1 cellular context compared by ENCODE assay signal in the genomic region with DNA sequence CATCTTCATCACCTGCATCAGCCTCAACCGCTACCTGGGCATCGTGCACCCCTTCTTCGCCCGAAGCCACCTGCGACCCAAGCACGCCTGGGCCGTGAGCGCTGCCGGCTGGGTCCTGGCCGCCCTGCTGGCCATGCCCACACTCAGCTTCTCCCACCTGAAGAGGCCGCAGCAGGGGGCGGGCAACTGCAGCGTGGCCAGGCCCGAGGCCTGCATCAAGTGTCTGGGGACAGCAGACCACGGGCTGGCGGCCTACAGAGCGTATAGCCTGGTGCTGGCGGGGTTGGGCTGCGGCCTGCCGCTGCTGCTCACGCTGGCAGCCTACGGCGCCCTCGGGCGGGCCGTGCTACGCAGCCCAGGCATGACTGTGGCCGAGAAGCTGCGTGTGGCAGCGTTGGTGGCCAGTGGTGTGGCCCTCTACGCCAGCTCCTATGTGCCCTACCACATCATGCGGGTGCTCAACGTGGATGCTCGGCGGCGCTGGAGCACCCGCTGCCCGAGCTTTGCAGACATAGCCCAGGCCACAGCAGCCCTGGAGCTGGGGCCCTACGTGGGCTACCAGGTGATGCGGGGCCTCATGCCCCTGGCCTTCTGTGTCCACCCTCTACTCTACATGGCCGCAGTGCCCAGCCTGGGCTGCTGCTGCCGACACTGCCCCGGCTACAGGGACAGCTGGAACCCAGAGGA.
A peak's percentile ranks its signal among the peaks of the same experiment; 100 is the strongest.
TF ChIP-seq lines count a peak whose summit lies in the region.

No MANE protein-coding gene starts in this region.

TF ChIP-seq in HEK293, 187 proteins besides CTCF, POLR2A, EP300 and RAD21 (continued from another document):
- TF ChIP-seq, protein P1, sequence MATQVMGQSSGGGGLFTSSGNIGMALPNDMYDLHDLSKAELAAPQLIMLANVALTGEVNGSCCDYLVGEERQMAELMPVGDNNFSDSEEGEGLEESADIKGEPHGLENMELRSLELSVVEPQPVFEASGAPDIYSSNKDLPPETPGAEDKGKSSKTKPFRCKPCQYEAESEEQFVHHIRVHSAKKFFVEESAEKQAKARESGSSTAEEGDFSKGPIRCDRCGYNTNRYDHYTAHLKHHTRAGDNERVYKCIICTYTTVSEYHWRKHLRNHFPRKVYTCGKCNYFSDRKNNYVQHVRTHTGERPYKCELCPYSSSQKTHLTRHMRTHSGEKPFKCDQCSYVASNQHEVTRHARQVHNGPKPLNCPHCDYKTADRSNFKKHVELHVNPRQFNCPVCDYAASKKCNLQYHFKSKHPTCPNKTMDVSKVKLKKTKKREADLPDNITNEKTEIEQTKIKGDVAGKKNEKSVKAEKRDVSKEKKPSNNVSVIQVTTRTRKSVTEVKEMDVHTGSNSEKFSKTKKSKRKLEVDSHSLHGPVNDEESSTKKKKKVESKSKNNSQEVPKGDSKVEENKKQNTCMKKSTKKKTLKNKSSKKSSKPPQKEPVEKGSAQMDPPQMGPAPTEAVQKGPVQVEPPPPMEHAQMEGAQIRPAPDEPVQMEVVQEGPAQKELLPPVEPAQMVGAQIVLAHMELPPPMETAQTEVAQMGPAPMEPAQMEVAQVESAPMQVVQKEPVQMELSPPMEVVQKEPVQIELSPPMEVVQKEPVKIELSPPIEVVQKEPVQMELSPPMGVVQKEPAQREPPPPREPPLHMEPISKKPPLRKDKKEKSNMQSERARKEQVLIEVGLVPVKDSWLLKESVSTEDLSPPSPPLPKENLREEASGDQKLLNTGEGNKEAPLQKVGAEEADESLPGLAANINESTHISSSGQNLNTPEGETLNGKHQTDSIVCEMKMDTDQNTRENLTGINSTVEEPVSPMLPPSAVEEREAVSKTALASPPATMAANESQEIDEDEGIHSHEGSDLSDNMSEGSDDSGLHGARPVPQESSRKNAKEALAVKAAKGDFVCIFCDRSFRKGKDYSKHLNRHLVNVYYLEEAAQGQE (tag by site-specific recombination; IDR thresholded peaks at IDR 0.05), result no peak
- no peak for TF ChIP-seq YY1 (tag by site-specific recombination; IDR thresholded peaks at IDR 0.05)
- no peak for TF ChIP-seq ZNF768 (tag by site-specific recombination; IDR thresholded peaks at IDR 0.05)
- TF ChIP-seq ZNF184 (tag by site-specific recombination; IDR thresholded peaks at IDR 0.05), result no peak
- no peak for TF ChIP-seq GLI2 (tag by site-specific recombination; IDR thresholded peaks at IDR 0.05; ENCODE audit: borderline replicate concordance, low read depth)
- TF ChIP-seq, protein P2, sequence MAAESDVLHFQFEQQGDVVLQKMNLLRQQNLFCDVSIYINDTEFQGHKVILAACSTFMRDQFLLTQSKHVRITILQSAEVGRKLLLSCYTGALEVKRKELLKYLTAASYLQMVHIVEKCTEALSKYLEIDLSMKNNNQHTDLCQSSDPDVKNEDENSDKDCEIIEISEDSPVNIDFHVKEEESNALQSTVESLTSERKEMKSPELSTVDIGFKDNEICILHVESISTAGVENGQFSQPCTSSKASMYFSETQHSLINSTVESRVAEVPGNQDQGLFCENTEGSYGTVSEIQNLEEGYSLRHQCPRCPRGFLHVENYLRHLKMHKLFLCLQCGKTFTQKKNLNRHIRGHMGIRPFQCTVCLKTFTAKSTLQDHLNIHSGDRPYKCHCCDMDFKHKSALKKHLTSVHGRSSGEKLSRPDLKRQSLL (tag by site-specific recombination; IDR thresholded peaks at IDR 0.05), result peak; percentile 79; the same call in 1 of the 2 replicates
- TF ChIP-seq YY2 (tag by site-specific recombination; IDR thresholded peaks at IDR 0.05), result no peak
- no peak for TF ChIP-seq ZNF585B (tag by site-specific recombination; IDR thresholded peaks at IDR 0.05)
- TF ChIP-seq GLI4 (tag by site-specific recombination; IDR thresholded peaks at IDR 0.05), result no peak
- TF ChIP-seq, protein P3, sequence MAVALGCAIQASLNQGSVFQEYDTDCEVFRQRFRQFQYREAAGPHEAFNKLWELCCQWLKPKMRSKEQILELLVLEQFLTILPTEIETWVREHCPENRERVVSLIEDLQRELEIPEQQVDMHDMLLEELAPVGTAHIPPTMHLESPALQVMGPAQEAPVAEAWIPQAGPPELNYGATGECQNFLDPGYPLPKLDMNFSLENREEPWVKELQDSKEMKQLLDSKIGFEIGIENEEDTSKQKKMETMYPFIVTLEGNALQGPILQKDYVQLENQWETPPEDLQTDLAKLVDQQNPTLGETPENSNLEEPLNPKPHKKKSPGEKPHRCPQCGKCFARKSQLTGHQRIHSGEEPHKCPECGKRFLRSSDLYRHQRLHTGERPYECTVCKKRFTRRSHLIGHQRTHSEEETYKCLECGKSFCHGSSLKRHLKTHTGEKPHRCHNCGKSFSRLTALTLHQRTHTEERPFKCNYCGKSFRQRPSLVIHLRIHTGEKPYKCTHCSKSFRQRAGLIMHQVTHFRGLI (tag by site-specific recombination; IDR thresholded peaks at IDR 0.05), result peak; percentile 65; the same call in 1 of the 2 replicates
- 0 out of 2 replicates have a peak, but pooled peaks have one; percentile 27 for TF ChIP-seq ZNF776 (tag by site-specific recombination; IDR thresholded peaks at IDR 0.05; ENCODE audit: borderline replicate concordance)
- TF ChIP-seq KLF8 (tag by site-specific recombination; IDR thresholded peaks at IDR 0.05), result 0 out of 2 replicates have a peak, but pooled peaks have one; percentile 3
- no peak for TF ChIP-seq ZNF302 (tag by site-specific recombination; IDR thresholded peaks at IDR 0.05; ENCODE audit: low read depth)
- 0 out of 2 replicates have a peak, but pooled peaks have one; percentile 20 for TF ChIP-seq ZSCAN30 (tag by site-specific recombination; IDR thresholded peaks at IDR 0.05)
- no peak for TF ChIP-seq HOXC10 (CRISPR knock-in tag; IDR thresholded peaks at IDR 0.05)
- TF ChIP-seq, protein P4, sequence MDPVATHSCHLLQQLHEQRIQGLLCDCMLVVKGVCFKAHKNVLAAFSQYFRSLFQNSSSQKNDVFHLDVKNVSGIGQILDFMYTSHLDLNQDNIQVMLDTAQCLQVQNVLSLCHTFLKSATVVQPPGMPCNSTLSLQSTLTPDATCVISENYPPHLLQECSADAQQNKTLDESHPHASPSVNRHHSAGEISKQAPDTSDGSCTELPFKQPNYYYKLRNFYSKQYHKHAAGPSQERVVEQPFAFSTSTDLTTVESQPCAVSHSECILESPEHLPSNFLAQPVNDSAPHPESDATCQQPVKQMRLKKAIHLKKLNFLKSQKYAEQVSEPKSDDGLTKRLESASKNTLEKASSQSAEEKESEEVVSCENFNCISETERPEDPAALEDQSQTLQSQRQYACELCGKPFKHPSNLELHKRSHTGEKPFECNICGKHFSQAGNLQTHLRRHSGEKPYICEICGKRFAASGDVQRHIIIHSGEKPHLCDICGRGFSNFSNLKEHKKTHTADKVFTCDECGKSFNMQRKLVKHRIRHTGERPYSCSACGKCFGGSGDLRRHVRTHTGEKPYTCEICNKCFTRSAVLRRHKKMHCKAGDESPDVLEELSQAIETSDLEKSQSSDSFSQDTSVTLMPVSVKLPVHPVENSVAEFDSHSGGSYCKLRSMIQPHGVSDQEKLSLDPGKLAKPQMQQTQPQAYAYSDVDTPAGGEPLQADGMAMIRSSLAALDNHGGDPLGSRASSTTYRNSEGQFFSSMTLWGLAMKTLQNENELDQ (tag by site-specific recombination; IDR thresholded peaks at IDR 0.05; ENCODE audit: low read depth), result no peak
- TF ChIP-seq ZNF530 (tag by site-specific recombination; IDR thresholded peaks at IDR 0.05; ENCODE audit: low read depth), result no peak
- no peak for TF ChIP-seq REPIN1 (tag by site-specific recombination; IDR thresholded peaks at IDR 0.05; ENCODE audit: low read depth)
- no peak; the same call in 1 of the 2 replicates for TF ChIP-seq ZFHX2 (tag by site-specific recombination; conservative IDR thresholded peaks at IDR 0.05)
